ENCODE assay signal across 16 cellular contexts in genomic region chr14:32594766-32595165, GRCh38.
DNase-seq lines count a peak whose midpoint lies in the region; ATAC-seq lines count a peak whose summit lies in the region.
"Had no signal": no experiment of that assay in that cellular context is flagged by ENCODE, and none has a peak within 500 bp of the region (broad histone marks: within the 10 kb centered on the region; RNA-seq: fewer than 3 reads in every experiment).

No MANE protein-coding gene starts in this region.

- ATAC-seq in HG03097 (IDR thresholded peaks at IDR 0.05; ENCODE audit: low FRiP score, unreplicated experiment): no peak
- ATAC-seq in HG02642 (IDR thresholded peaks at IDR 0.05; ENCODE audit: poor library complexity, unreplicated experiment): no peak
- ATAC-seq: Panc1 had no signal

- DNase-seq in HCEC 1CT: peak; percentile 76
- DNase-seq in astrocyte of the hippocampus (ENCODE audit: low read depth, low spot score): peak; percentile 39
- peak; percentile 25 for DNase-seq in hepatic stellate cell (ENCODE audit: low spot score)
- no peak for DNase-seq in stimulated activated CD8-positive, alpha-beta memory T cell treated with anti-CD3 and anti-CD28 coated beads, Interleukin-4, amount 100 ng/mL, for 48 hours
- DNase-seq in OCI-M2 (lab: John Stamatoyannopoulos, UW; ENCODE audit: unreplicated experiment): no peak
- DNase-seq: activated gamma-delta T cell, COR-L47, GDM1, NCI-H2081, NCI-H526, ovary, SW 1271, WERI-Rb-1 had no signal

Comparison
In these comparisons a context has a peak if more than half of its experiments do, and no peak if none do; other contexts are left out.
1. DNase-seq: peak in HCEC 1CT (single experiment), astrocyte of the hippocampus (single experiment) and hepatic stellate cell (single experiment); none in stimulated activated CD8-positive, alpha-beta memory T cell treated with anti-CD3 and anti-CD28 coated beads, Interleukin-4, amount 100 ng/mL, for 48 hours (single experiment) and OCI-M2 (single experiment).